1 cellular context compared by ENCODE assay signal in the genomic region with DNA sequence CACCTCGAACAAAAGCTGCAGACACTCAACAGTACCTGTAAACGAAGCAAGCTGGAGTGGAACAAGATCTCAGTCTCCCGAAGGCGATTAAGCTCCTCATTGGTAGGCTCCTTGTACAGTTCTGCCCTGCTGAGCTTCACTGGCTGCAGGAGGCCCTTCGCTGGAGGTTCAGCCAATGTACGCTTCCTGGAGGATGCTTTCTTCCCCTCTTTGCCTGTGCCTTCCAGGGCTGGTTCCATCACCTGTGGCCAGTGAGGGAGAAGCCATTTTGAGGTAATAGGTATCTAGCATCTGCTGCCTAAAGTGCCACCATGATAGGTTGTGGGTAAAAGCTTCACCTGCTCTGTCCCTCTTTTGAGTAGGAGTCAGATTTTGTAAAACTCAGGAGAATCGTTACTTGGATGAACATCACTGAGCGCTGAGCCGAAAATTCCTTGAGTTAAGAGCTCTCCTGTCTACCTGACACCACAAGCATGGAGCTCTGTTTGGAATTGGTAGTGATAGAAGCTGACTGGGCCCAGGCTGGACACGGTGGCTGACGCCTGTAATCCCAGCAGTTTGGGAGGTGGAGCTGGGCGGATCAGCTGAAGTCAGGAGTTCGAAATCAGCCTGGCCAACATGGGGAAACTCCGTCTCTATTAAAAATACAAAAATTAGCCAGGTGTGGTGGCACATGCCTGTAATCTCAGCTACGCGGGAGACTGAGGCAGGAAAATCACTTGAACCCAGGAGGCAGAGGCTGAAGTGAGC.
TF ChIP-seq lines count a peak whose summit lies in the region.

No MANE protein-coding gene starts in this region.

TF ChIP-seq in IMR-90, 13 proteins besides CTCF, POLR2A, EP300 and RAD21:
- TF ChIP-seq USF2 (IDR thresholded peaks at IDR 0.05; ENCODE audit: low read depth, low read length) (no peak), RCOR1 (IDR thresholded peaks at IDR 0.05; ENCODE audit: insufficient replicate concordance, low read length) (no peak), SMC3 (IDR thresholded peaks at IDR 0.05; ENCODE audit: low read depth, low read length) (no peak), CEBPB (IDR thresholded peaks at IDR 0.05; ENCODE audit: low read depth, low read length) (no peak), CHD1 (IDR thresholded peaks at IDR 0.05; ENCODE audit: low read depth, low read length) (no peak), ELK1 (IDR thresholded peaks at IDR 0.05; ENCODE audit: borderline replicate concordance, low read depth, low read length) (no peak), NFE2L2 (IDR thresholded peaks at IDR 0.05; ENCODE audit: low read depth, low read length) (no peak)
